23 cellular contexts compared by ENCODE assay signal in the genomic region with DNA sequence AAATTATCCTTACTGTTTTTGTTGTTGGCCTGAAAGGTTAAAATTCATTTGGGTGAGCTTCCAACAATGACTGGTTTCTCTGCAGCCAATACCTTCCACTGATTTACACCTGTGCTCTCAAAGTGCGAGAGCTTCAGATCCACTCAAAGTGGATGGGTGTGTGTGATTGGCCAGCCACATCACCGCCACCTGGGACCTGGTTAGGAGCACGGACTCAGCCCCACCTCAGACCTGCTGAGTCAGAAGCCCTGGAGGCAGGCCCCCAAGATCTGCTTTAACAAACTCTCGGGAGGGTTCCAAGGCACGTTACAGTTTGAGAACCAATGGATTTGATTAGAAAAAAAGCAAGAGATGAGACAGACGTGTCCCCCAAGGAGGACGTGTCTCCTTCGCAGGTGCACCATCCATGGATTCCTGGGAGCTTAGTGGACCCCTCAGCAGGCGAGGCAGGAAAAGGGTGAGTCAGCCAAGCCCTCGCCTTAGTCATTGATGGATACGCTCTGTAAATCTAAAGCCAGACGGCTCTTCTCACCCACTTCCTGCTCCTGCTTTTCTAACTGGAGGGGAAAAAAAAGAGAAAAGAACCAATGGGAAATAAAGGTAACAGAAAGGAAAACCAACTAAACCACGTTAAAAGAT. TPM values are rescaled to one million over a fixed set of nuclear protein-coding genes. Genes with fewer than 3 reads are reported as not detected.
DNase-seq lines count a peak whose midpoint lies in the region; ATAC-seq and TF ChIP-seq lines count a peak whose summit lies in the region.
"Had no signal": no experiment of that assay in that cellular context is flagged by ENCODE, and none has a peak within 500 bp of the region (broad histone marks: within the 10 kb centered on the region; RNA-seq: fewer than 3 reads in every experiment).

No MANE protein-coding gene starts in this region.

- H4K20me1 ChIP-seq in mammary epithelial cell (ENCODE audit: insufficient read depth, low read length): no peaks in the 10 kb centered on the region

- dilution Hi-C loops in mammary epithelial cell (cut with HindIII; ENCODE audit: low sequenced_read_pairs): no loop called here

- intact Hi-C loops in mammary epithelial cell (cut with micrococcal nuclease): no loop called here
- intact Hi-C loops in heart right ventricle (cut with DNase I): no loop called here

- BruUV-seq in mammary epithelial cell (replicated peaks; lab: Mats Ljungman, UMichigan): no TSS peak

- peak overlapping the region; percentile 33 for H3K27ac ChIP-seq in HUES48 (ENCODE audit: low read depth, low read length)
- H3K27ac ChIP-seq in mammary epithelial cell (ENCODE audit: insufficient read depth, low read depth, low read length): no peak overlapping the region
- no peak overlapping the region for H3K27ac ChIP-seq in heart right ventricle
- H3K27ac ChIP-seq in brain microvascular endothelial cell: no peak overlapping the region
- H3K27ac ChIP-seq: cardiac muscle cell, right lobe of liver, SJCRH30, transverse colon had no signal

- CTCF ChIA-PET in mammary epithelial cell (lab: Charles Lee; ENCODE audit: low non-redundant PET): no interaction called here

- H3K27me3 ChIP-seq in HUES48 (ENCODE audit: control insufficient read depth, insufficient read depth, low read length) (peaks cover 46% of the 10 kb centered on the region), mammary epithelial cell (ENCODE audit: insufficient read depth, low read length) (no peaks in the 10 kb centered on the region), kidney epithelial cell (ENCODE audit: control insufficient read depth, insufficient read depth, low read length) (no peaks in the 10 kb centered on the region), heart right ventricle (peaks cover 0 to 12% (median 3%) of the 10 kb centered on the region in 7 donors), brain microvascular endothelial cell (replicated peaks) (no peaks in the 10 kb centered on the region)
- H3K27me3 ChIP-seq: right lobe of liver, SJCRH30, transverse colon had no signal

- no peaks in the 10 kb centered on the region for H3K79me2 ChIP-seq in mammary epithelial cell (ENCODE audit: insufficient read depth, low read length)

- H3K9ac ChIP-seq in HUES48 (ENCODE audit: low read depth, low read length) (no peak overlapping the region), mammary epithelial cell (ENCODE audit: insufficient read depth, low read length) (no peak overlapping the region)

- H3K4me3 ChIP-seq in HUES48 (ENCODE audit: low read depth, low read length): no peak overlapping the region
- H3K4me3 ChIP-seq in mammary epithelial cell (replicated peaks in 1 of 3; ENCODE audit: insufficient read depth in 1 of 3, low read depth in 2 of 3, low read length in 3 of 3): no peak overlapping the region
- H3K4me3 ChIP-seq in kidney epithelial cell (ENCODE audit: low read depth, low read length): no peak overlapping the region
- no peak overlapping the region for H3K4me3 ChIP-seq in heart right ventricle
- no peak overlapping the region for H3K4me3 ChIP-seq in brain microvascular endothelial cell (ENCODE audit: low read depth, low read length)
- H3K4me3 ChIP-seq: cardiac muscle cell, right lobe of liver, SJCRH30, transverse colon had no signal

- TF ChIP-seq CTCF in mammary epithelial cell (conservative IDR thresholded peaks at IDR 0.05 in 1 of 2, IDR thresholded peaks at IDR 0.05 in 1 of 2; ENCODE audit: extremely low read depth in 1 of 2, insufficient read depth in 1 of 2, low read depth in 1 of 2, low read length in 2 of 2) (no peak), kidney epithelial cell (IDR thresholded peaks at IDR 0.05; ENCODE audit: insufficient read depth, low read length, poor library complexity, severe bottlenecking) (no peak), heart right ventricle (IDR thresholded peaks at IDR 0.05) (no peak), brain microvascular endothelial cell (IDR thresholded peaks at IDR 0.05; ENCODE audit: low read depth, low read length, missing control alignments) (no peak)

- H3K4me1 ChIP-seq in HUES48 (ENCODE audit: control insufficient read depth, insufficient read depth, low read length) (peaks cover 3% of the 10 kb centered on the region; the same call in 1 of the 2 replicates), mammary epithelial cell (ENCODE audit: insufficient read depth, low read length) (no peaks in the 10 kb centered on the region), heart right ventricle (no peaks in the 10 kb centered on the region)
- H3K4me1 ChIP-seq: right lobe of liver, SJCRH30, transverse colon had no signal

- H2AFZ ChIP-seq in mammary epithelial cell (ENCODE audit: low read depth, low read length): no peak overlapping the region

- ATAC-seq in heart right ventricle: no peak
- ATAC-seq: left colon, right lobe of liver had no signal

- 39% methylated on average over 13 of the region's 13 CpGs for WGBS in mammary epithelial cell (ENCODE audit: low coverage, missing lambda C conversion rate)
- WGBS in heart right ventricle, 2 donors: 40 to 52% methylated on average over 13 of the region's 13 CpGs

- H3K4me2 ChIP-seq in mammary epithelial cell (ENCODE audit: insufficient read depth, low read depth, low read length): no peak overlapping the region

- no peaks in the 10 kb centered on the region for H3K9me3 ChIP-seq in HUES48 (ENCODE audit: control insufficient read depth, insufficient read depth, low read length)
- H3K9me3 ChIP-seq in mammary epithelial cell (replicated peaks; ENCODE audit: insufficient read depth, low read length): peaks cover 39% of the 10 kb centered on the region
- H3K9me3 ChIP-seq in heart right ventricle: peaks cover 0 to 11% (median 3%) of the 10 kb centered on the region in 11 donors
- H3K9me3 ChIP-seq: right lobe of liver, SJCRH30, transverse colon had no signal

- DNase-seq in ACHN (peak; percentile 97), mammary epithelial cell (peak; percentile 12), kidney epithelial cell (ENCODE audit: low read depth) (peak; percentile 82), heart right ventricle (no peak), brain microvascular endothelial cell (no peak), AG08395 (ENCODE audit: low spot score) (no peak)
- DNase-seq in activated naive CD4-positive, alpha-beta T cell (lab: John Stamatoyannopoulos, UW): no peak
- DNase-seq: activated CD4-positive, alpha-beta T cell treated with anti-CD3 and anti-CD28 coated beads for 1 hour; activated naive CD8-positive, alpha-beta T cell treated with anti-CD3 and anti-CD28 coated beads, Interleukin-2, amount 10 ng/mL, durations not matched to agents 7 days and 5 days; DMS79; effector CD8-positive, alpha-beta T cell; KBM-7; left colon; NCI-H1092 treated with DMSO at 0.1 percent for 48 hours; NCI-H2081; right lobe of liver; stimulated activated CD4-positive, alpha-beta T cell treated with anti-CD3 and anti-CD28 coated beads, Interleukin-1b, Interleukin-23, amount 100 ng/mL, for 48 hours; transverse colon had no signal

- in situ Hi-C loops in ACHN (cut with HindIII; ENCODE audit: low pct_ligation_motif_present, low pct_unique_long_range_greater_than_20kb, low sequenced_read_pairs) (no loop called here), mammary epithelial cell (cut with MboI; ENCODE audit: low sequenced_read_pairs in 2 of 2) (no loop called here), brain microvascular endothelial cell (cut with HindIII; ENCODE audit: low pct_ligation_motif_present, low sequenced_read_pairs) (no loop called here)

- H3K36me3 ChIP-seq in HUES48 (ENCODE audit: control insufficient read depth, insufficient read depth, low read length) (no peaks in the 10 kb centered on the region), mammary epithelial cell (ENCODE audit: insufficient read depth, low read length) (no peaks in the 10 kb centered on the region), kidney epithelial cell (ENCODE audit: control insufficient read depth, insufficient read depth, low read length) (no peaks in the 10 kb centered on the region), heart right ventricle (no peaks in the 10 kb centered on the region), brain microvascular endothelial cell (replicated peaks) (no peaks in the 10 kb centered on the region)
- H3K36me3 ChIP-seq: cardiac muscle cell, right lobe of liver, SJCRH30, transverse colon had no signal

RNA-seq across cellular contexts. Expression of gene FZD10, which starts 24.5 kb away (rescaled TPM):
- total RNA-seq in mammary epithelial cell: under 1 TPM in 1 of 2 donors, not detected in 1; 0.09 TPM
- polyA plus RNA-seq in mammary epithelial cell: not detected
- polyA minus RNA-seq in mammary epithelial cell: not detected
- total RNA-seq in kidney epithelial cell: 5.1 and 5.5 TPM in 2 replicates
- under 1 TPM in 5 of 10 donors, not detected in 5; 0.07 to 0.24 (median 0.08) TPM for total RNA-seq in heart right ventricle
- under 1 TPM; 0.04 to 0.07 TPM for polyA plus RNA-seq in heart right ventricle
- total RNA-seq: activated CD8-positive, alpha-beta memory T cell treated with anti-CD3 and anti-CD28 coated beads for 36 hours; activated naive CD8-positive, alpha-beta T cell treated with anti-CD3 and anti-CD28 coated beads, Interleukin-2, amount 10 ng/mL, durations not matched to agents 7 days and 5 days; NCI-H460; right lobe of liver; SJCRH30 had no signal
- polyA plus RNA-seq: cardiac muscle cell had no signal

Comparison
In these comparisons a context has a peak if more than half of its experiments do, and no peak if none do; other contexts are left out.
1. DNase-seq: peak in ACHN (single experiment), mammary epithelial cell (single experiment) and kidney epithelial cell (single experiment); none in activated naive CD4-positive, alpha-beta T cell (0 of 4), heart right ventricle (0 of 2), brain microvascular endothelial cell (single experiment) and AG08395 (single experiment).